2 cellular contexts compared by ENCODE assay signal in genomic region chr7:6376820-6377219, GRCh38.
TF ChIP-seq lines count a peak whose summit lies in the region.

No MANE protein-coding gene starts in this region.

TF ChIP-seq in SK-N-SH, 30 proteins besides CTCF, POLR2A, EP300 and RAD21 (continued from another document):
- no peak for TF ChIP-seq REST (IDR thresholded peaks at IDR 0.05; ENCODE audit: low read depth, low read length)

TF ChIP-seq in SK-N-SH treated with all-trans-retinoic acid at 6 μM for 48 hours, 23 proteins besides CTCF, POLR2A, EP300 and RAD21 (continued from another document):
- TF ChIP-seq PATZ1 (CRISPR knock-in tag; IDR thresholded peaks at IDR 0.05; ENCODE audit: borderline replicate concordance) = no peak
- TF ChIP-seq OSR1 (CRISPR knock-in tag; IDR thresholded peaks at IDR 0.05) = no peak
- TF ChIP-seq POU6F1 (CRISPR knock-in tag; IDR thresholded peaks at IDR 0.05; ENCODE audit: borderline replicate concordance, low read depth) = no peak
- TF ChIP-seq ESRRG (CRISPR knock-in tag; IDR thresholded peaks at IDR 0.05) = no peak
- no peak for TF ChIP-seq TCF4 (CRISPR knock-in tag; IDR thresholded peaks at IDR 0.05; ENCODE audit: borderline replicate concordance)
- TF ChIP-seq CREB5 (CRISPR knock-in tag; IDR thresholded peaks at IDR 0.05; ENCODE audit: low read depth) = no peak
- TF ChIP-seq ARNTL (CRISPR knock-in tag; IDR thresholded peaks at IDR 0.05; ENCODE audit: borderline replicate concordance, low read depth) = no peak
- TF ChIP-seq CSRNP3 (CRISPR knock-in tag; IDR thresholded peaks at IDR 0.05) = no peak
- TF ChIP-seq ZC3H10 (CRISPR knock-in tag; IDR thresholded peaks at IDR 0.05) = no peak
- no peak for TF ChIP-seq SNAI2 (CRISPR knock-in tag; IDR thresholded peaks at IDR 0.05)
